20 cellular contexts compared by ENCODE assay signal in genomic region chr4:727576-727975, GRCh38. TPM values are rescaled to one million over a fixed set of nuclear protein-coding genes. Genes with fewer than 3 reads are reported as not detected.
DNase-seq lines count a peak whose midpoint lies in the region; ATAC-seq, FAIRE-seq and TF ChIP-seq lines count a peak whose summit lies in the region.
"Had no signal": no experiment of that assay in that cellular context is flagged by ENCODE, and none has a peak within 500 bp of the region (broad histone marks: within the 10 kb centered on the region; RNA-seq: fewer than 3 reads in every experiment).

No MANE protein-coding gene starts in this region.

- in situ Hi-C loops in mammary epithelial cell (cut with MboI; ENCODE audit: low sequenced_read_pairs in 2 of 2) (no loop called here), K562 (cut with MboI) (no loop called here)

- H3K9ac ChIP-seq in mammary epithelial cell (ENCODE audit: insufficient read depth, low read length): no peak overlapping the region
- H3K9ac ChIP-seq in K562 (ENCODE audit: insufficient read depth in 1 of 2, low read depth in 2 of 2, low read length in 2 of 2): no peak overlapping the region

- ATAC-seq in K562 (no peak), HG03280 (IDR thresholded peaks at IDR 0.05; ENCODE audit: unreplicated experiment) (no peak), HG03175 (IDR thresholded peaks at IDR 0.05; ENCODE audit: unreplicated experiment) (no peak)
- ATAC-seq: HCT116, PC-3 had no signal

- H3K27me3 Mint-ChIP-seq in MCF 10A (ENCODE audit: insufficient read depth, unreplicated experiment): no peaks in the 10 kb centered on the region

- H2AFZ ChIP-seq in mammary epithelial cell (ENCODE audit: low read depth, low read length) (no peak overlapping the region), K562 (ENCODE audit: low read depth, low read length) (no peak overlapping the region)
- H2AFZ ChIP-seq: GM23248 had no signal

- no TSS peak for BruUV-seq in MCF 10A (replicated peaks; lab: Mats Ljungman, UMichigan)
- no TSS peak for BruUV-seq in mammary epithelial cell (replicated peaks; lab: Mats Ljungman, UMichigan)
- no TSS peak for BruUV-seq in K562 (replicated peaks; lab: Mats Ljungman, UMichigan)

- H3K27me3 ChIP-seq in mammary epithelial cell (ENCODE audit: insufficient read depth, low read length) (no peaks in the 10 kb centered on the region), K562 (ENCODE audit: control insufficient read depth in 2 of 2, insufficient read depth in 2 of 2, low read length in 2 of 2) (no peaks in the 10 kb centered on the region)

- no peaks in the 10 kb centered on the region for H3K4me1 ChIP-seq in mammary epithelial cell (ENCODE audit: insufficient read depth, low read length)
- H3K4me1 ChIP-seq in K562 (replicated peaks in 1 of 2; ENCODE audit: control insufficient read depth in 2 of 2, insufficient read depth in 2 of 2, low read length in 2 of 2): peaks cover 20 to 63% of the 10 kb centered on the region in 2 experiments
- H3K4me1 ChIP-seq: Caco-2 had no signal

- 74% methylated on average over 6 of the region's 6 CpGs for whole genome bisulfite sequencing in mammary epithelial cell (ENCODE audit: low coverage, missing lambda C conversion rate)
- WGBS in K562 (ENCODE audit: insufficient coverage, low coverage, missing lambda C conversion rate): 39% methylated on average over 6 of the region's 6 CpGs

- no peak overlapping the region for H3K4me3 ChIP-seq in mammary epithelial cell (replicated peaks in 1 of 3; ENCODE audit: insufficient read depth in 1 of 3, low read depth in 2 of 3, low read length in 3 of 3)
- H3K4me3 ChIP-seq in K562: no peak overlapping the region

- H3K9me3 ChIP-seq in mammary epithelial cell (replicated peaks; ENCODE audit: insufficient read depth, low read length) (no peaks in the 10 kb centered on the region), K562 (replicated peaks; ENCODE audit: control insufficient read depth, insufficient read depth, low read depth, low read length) (peaks cover 4% of the 10 kb centered on the region)
- H3K9me3 ChIP-seq: Caco-2 had no signal

- H3K27ac ChIP-seq in mammary epithelial cell (ENCODE audit: insufficient read depth, low read depth, low read length) (no peak overlapping the region), K562 (ENCODE audit: extremely low read depth, low read depth, low read length) (peak overlapping the region; percentile 14; the same call in 1 of the 3 replicates)
- H3K27ac ChIP-seq: C4-2B had no signal

- H3K36me3 Mint-ChIP-seq in MCF 10A (ENCODE audit: insufficient read depth, unreplicated experiment): peaks cover 44% of the 10 kb centered on the region

- intact Hi-C loops in MCF 10A (cut with micrococcal nuclease) (no loop called here), mammary epithelial cell (cut with micrococcal nuclease) (no loop called here), K562 (cut with micrococcal nuclease) (no loop called here)

- TF ChIP-seq POLR2A in K562 (conservative IDR thresholded peaks at IDR 0.05): no peak

- no peak for TF ChIP-seq RAD21 in K562 (CRISPR knock-in tag; conservative IDR thresholded peaks at IDR 0.05 in 1 of 2, IDR thresholded peaks at IDR 0.05 in 1 of 2)

- dilution Hi-C loops in mammary epithelial cell (cut with HindIII; ENCODE audit: low sequenced_read_pairs): no loop called here

- peaks cover 11% of the 10 kb centered on the region for H3K4me1 Mint-ChIP-seq in MCF 10A (ENCODE audit: insufficient read depth, unreplicated experiment)

- H3K36me3 ChIP-seq in mammary epithelial cell (ENCODE audit: insufficient read depth, low read length): peaks cover under 1% of the 10 kb centered on the region
- H3K36me3 ChIP-seq in K562 (ENCODE audit: control insufficient read depth, insufficient read depth, low read length): peaks cover 22% of the 10 kb centered on the region; the same call in 1 of the 3 replicates

- DNase-seq in MCF 10A (ENCODE audit: unreplicated experiment): no peak
- no peak for DNase-seq in mammary epithelial cell
- no peak for DNase-seq in K562 (ENCODE audit: extremely low read depth in 1 of 4, low spot score in 3 of 4)
- peak; percentile 32 for DNase-seq in iris pigment epithelial cell (ENCODE audit: low read depth)
- peak; percentile 36 for DNase-seq in renal cortical epithelial cell (ENCODE audit: low read depth)
- no peak for DNase-seq in activated naive CD4-positive, alpha-beta T cell treated with Interleukin-2 at 50 U/mL for 16 hours
- DNase-seq: Caco-2, DMS53, GM23248, NCI-H1092, NCI-H187, NCI-H446 treated with DMSO at 0.1 percent for 48 hours, NCI-H748 treated with DMSO at 0.1 percent for 48 hours, PC-3 had no signal

- POLR2A ChIA-PET in MCF 10A (lab: Yijun Ruan, JAX): no interaction called here
- POLR2A ChIA-PET in K562 (lab: Yijun Ruan, JAX): interaction anchor here (0.8 kb wide), 1 partner anchor 54 kb away, joined by 3 read pairs; no protein-coding TSS in a partner anchor

- H4K20me1 ChIP-seq in mammary epithelial cell (ENCODE audit: insufficient read depth, low read length) (peaks cover 2% of the 10 kb centered on the region), K562 (replicated peaks; ENCODE audit: control insufficient read depth, insufficient read depth, low read length) (no peaks in the 10 kb centered on the region; the same call in 1 of the 2 replicates)

- no peak for FAIRE-seq in K562 (lab: Jason Lieb, UNC)
- FAIRE-seq: A204.1 had no signal

- no peaks in the 10 kb centered on the region for H3K9me3 Mint-ChIP-seq in MCF 10A (ENCODE audit: unreplicated experiment)

- CTCF ChIA-PET in MCF 10A (lab: Yijun Ruan, JAX) (no interaction called here), mammary epithelial cell (lab: Charles Lee; ENCODE audit: low non-redundant PET) (no interaction called here), K562 (lab: Yijun Ruan, JAX; ENCODE audit: low intra/inter-chr PET ratio) (no interaction called here)

- H3K4me2 ChIP-seq in mammary epithelial cell (ENCODE audit: insufficient read depth, low read depth, low read length): no peak overlapping the region
- no peak overlapping the region; the same call in 1 of the 2 replicates for H3K4me2 ChIP-seq in K562 (ENCODE audit: insufficient read depth, low read length)

- no peak overlapping the region for H3K4me3 Mint-ChIP-seq in MCF 10A (ENCODE audit: unreplicated experiment)

- H3K27ac Mint-ChIP-seq in MCF 10A (ENCODE audit: low read depth, unreplicated experiment): peak overlapping the region; percentile 51

- no peak for TF ChIP-seq EP300 in K562 (IDR thresholded peaks at IDR 0.05; ENCODE audit: low read length)

- TF ChIP-seq CTCF in MCF 10A (IDR thresholded peaks at IDR 0.05; ENCODE audit: unreplicated experiment) (no peak), mammary epithelial cell (conservative IDR thresholded peaks at IDR 0.05 in 1 of 2, IDR thresholded peaks at IDR 0.05 in 1 of 2; ENCODE audit: extremely low read depth in 1 of 2, insufficient read depth in 1 of 2, low read depth in 1 of 2, low read length in 2 of 2) (no peak), K562 (IDR thresholded peaks at IDR 0.05 in 2 of 3, conservative IDR thresholded peaks at IDR 0.05 in 1 of 3; ENCODE audit: insufficient read depth in 2 of 3, low read depth in 1 of 3, low read length in 3 of 3) (no peak)

- peaks cover 66% of the 10 kb centered on the region for H3K79me2 ChIP-seq in mammary epithelial cell (ENCODE audit: insufficient read depth, low read length)
- peaks cover 42% of the 10 kb centered on the region for H3K79me2 ChIP-seq in K562 (ENCODE audit: control insufficient read depth, insufficient read depth, low read length)

- no peaks in the 10 kb centered on the region for H3K9me1 ChIP-seq in K562 (ENCODE audit: control insufficient read depth, insufficient read depth, low read length)

RNA-seq across cellular contexts. Expression of gene PCGF3, which starts 21.9 kb away (rescaled TPM):
- total RNA-seq in MCF 10A (2022) (26.5 and 33.5 TPM in 2 replicates), mammary epithelial cell (10 to 100 TPM; 35.0 to 38.2 TPM), K562 (2014; rRNA removed) (31.3 and 39.9 TPM in 2 replicates), K562 (2014; rRNA removed; fragmentation: Illumina TruSeq; extraction: Trizol) (13.3 and 14.7 TPM in 2 replicates), K562 (2015; rRNA removed; fragmentation: Illumina TruSeq; extraction: Trizol) (19.1 and 20.3 TPM in 2 replicates), K562 (2021) (39.6 and 46.1 TPM in 2 replicates), renal cortical epithelial cell (34.7 and 86.6 TPM in 2 replicates)
- polyA plus RNA-seq in mammary epithelial cell (34.2 TPM), K562 (2011; rRNA removed) (37.2 and 42.2 TPM in 2 replicates), K562 (2014; fragmentation: Illumina TruSeq; extraction: Trizol) (18.9 and 20.4 TPM in 2 replicates), K562 (2014; fragmentation: Nextera tagmentation; extraction: Ambion mirVana) (1 to 10 TPM; 2.6 to 4.3 TPM), K562 (2014; rRNA removed) (40.1 and 40.2 TPM in 2 replicates)
- 77.3 TPM for polyA minus RNA-seq in mammary epithelial cell
- total RNA-seq in K562 (2011; cell fraction: chromatin; rRNA removed; ENCODE audit: low replicate concordance): 122 and 175 TPM in 2 replicates
- 123 and 128 TPM in 2 replicates for total RNA-seq in K562 (2011; cell fraction: nucleolus; rRNA removed)
- 119 and 129 TPM in 2 replicates for total RNA-seq in K562 (2011; cell fraction: nucleoplasm; rRNA removed)
- polyA plus RNA-seq in K562 (2011; cell fraction: cytosol; rRNA removed): 35.7 and 39.0 TPM in 2 replicates
- 197 and 242 TPM in 2 replicates for polyA plus RNA-seq in K562 (2011; cell fraction: nucleus; rRNA removed)
- polyA plus RNA-seq in K562 (2012): 22.9 and 34.4 TPM in 2 replicates
- polyA minus RNA-seq in K562 (2011; rRNA and poly(A)+ RNA removed): 25.9 and 30.6 TPM in 2 replicates
- 22.7 and 34.9 TPM in 2 replicates for polyA minus RNA-seq in K562 (2011; cell fraction: cytosol; rRNA and poly(A)+ RNA removed)
- 74.0 and 79.4 TPM in 2 replicates for polyA minus RNA-seq in K562 (2011; cell fraction: nucleus; rRNA and poly(A)+ RNA removed)

RNA-seq across cellular contexts. Expression of gene SLC49A3, which starts 38.6 kb away (rescaled TPM):
- total RNA-seq in MCF 10A (2022) (not detected in 2 replicates), mammary epithelial cell (under 1 TPM in 1 of 2 donors, not detected in 1; 0.83 TPM), K562 (2014; rRNA removed) (not detected in 2 replicates), K562 (2014; rRNA removed; fragmentation: Illumina TruSeq; extraction: Trizol) (not detected in 2 replicates), K562 (2015; rRNA removed; fragmentation: Illumina TruSeq; extraction: Trizol) (not detected in 2 replicates), K562 (2021) (0.24 and 0.29 TPM in 2 replicates), renal cortical epithelial cell (3.7 and 4.3 TPM in 2 replicates)
- polyA plus RNA-seq in mammary epithelial cell (not detected), K562 (2011; rRNA removed) (not detected in 2 replicates), K562 (2014; fragmentation: Illumina TruSeq; extraction: Trizol) (not detected in 2 replicates), K562 (2014; fragmentation: Nextera tagmentation; extraction: Ambion mirVana) (not detected), K562 (2014; rRNA removed) (0.18 and 0.41 TPM in 2 replicates)
- polyA minus RNA-seq in mammary epithelial cell: not detected
- not detected in 2 replicates for total RNA-seq in K562 (2011; cell fraction: chromatin; rRNA removed; ENCODE audit: low replicate concordance)
- total RNA-seq in K562 (2011; cell fraction: nucleolus; rRNA removed): 0.39 TPM in 1 of 2 replicates, not detected in the other
- total RNA-seq in K562 (2011; cell fraction: nucleoplasm; rRNA removed): 0.61 TPM in 1 of 2 replicates, not detected in the other
- 0.03 and 0.22 TPM in 2 replicates for polyA plus RNA-seq in K562 (2011; cell fraction: cytosol; rRNA removed)
- 0.25 and 0.55 TPM in 2 replicates for polyA plus RNA-seq in K562 (2011; cell fraction: nucleus; rRNA removed)
- polyA plus RNA-seq in K562 (2012): 0.21 and 0.30 TPM in 2 replicates
- not detected in 2 replicates for polyA minus RNA-seq in K562 (2011; rRNA and poly(A)+ RNA removed)
- not detected in 2 replicates for polyA minus RNA-seq in K562 (2011; cell fraction: cytosol; rRNA and poly(A)+ RNA removed)
- polyA minus RNA-seq in K562 (2011; cell fraction: nucleus; rRNA and poly(A)+ RNA removed): not detected in 2 replicates
- total RNA-seq: HT1080, PC-3 had no signal

RNA-seq across cellular contexts. Expression of gene MYL5, which starts 53.2 kb away (rescaled TPM):
- total RNA-seq in MCF 10A (2022) (30.6 and 32.9 TPM in 2 replicates), mammary epithelial cell (10 to 100 TPM; 11.2 to 31.9 TPM), K562 (2014; rRNA removed) (4.9 and 6.2 TPM in 2 replicates), K562 (2014; rRNA removed; fragmentation: Illumina TruSeq; extraction: Trizol) (2.6 and 3.1 TPM in 2 replicates), K562 (2015; rRNA removed; fragmentation: Illumina TruSeq; extraction: Trizol) (5.1 and 5.9 TPM in 2 replicates), K562 (2021) (9.1 and 10.0 TPM in 2 replicates), renal cortical epithelial cell (6.4 and 10.3 TPM in 2 replicates)
- polyA plus RNA-seq in mammary epithelial cell (10.7 TPM), K562 (2011; rRNA removed) (3.8 and 4.1 TPM in 2 replicates), K562 (2014; fragmentation: Illumina TruSeq; extraction: Trizol) (3.4 and 5.5 TPM in 2 replicates), K562 (2014; fragmentation: Nextera tagmentation; extraction: Ambion mirVana) (1 to 10 TPM; 1.4 TPM), K562 (2014; rRNA removed) (6.0 and 6.9 TPM in 2 replicates)
- not detected for polyA minus RNA-seq in mammary epithelial cell
- 13.3 and 32.0 TPM in 2 replicates for total RNA-seq in K562 (2011; cell fraction: chromatin; rRNA removed; ENCODE audit: low replicate concordance)
- 19.7 and 19.9 TPM in 2 replicates for total RNA-seq in K562 (2011; cell fraction: nucleolus; rRNA removed)
- total RNA-seq in K562 (2011; cell fraction: nucleoplasm; rRNA removed): 9.6 and 13.4 TPM in 2 replicates
- polyA plus RNA-seq in K562 (2011; cell fraction: cytosol; rRNA removed): 2.8 TPM in 2 replicates
- polyA plus RNA-seq in K562 (2011; cell fraction: nucleus; rRNA removed): 18.2 and 29.5 TPM in 2 replicates
- 9.3 and 13.7 TPM in 2 replicates for polyA plus RNA-seq in K562 (2012)
- 3.1 and 4.0 TPM in 2 replicates for polyA minus RNA-seq in K562 (2011; rRNA and poly(A)+ RNA removed)
- polyA minus RNA-seq in K562 (2011; cell fraction: cytosol; rRNA and poly(A)+ RNA removed): 0.76 and 1.5 TPM in 2 replicates
- polyA minus RNA-seq in K562 (2011; cell fraction: nucleus; rRNA and poly(A)+ RNA removed): 11.0 and 13.6 TPM in 2 replicates

RNA-seq across cellular contexts. Expression of gene ATP5ME, which starts 53.5 kb away (rescaled TPM):
- 355 and 389 TPM in 2 replicates for total RNA-seq in MCF 10A (2022)
- 100 to 1,000 TPM in 1 of 2 donors, 10 to 100 TPM in 1; 38.7 to 284 TPM for total RNA-seq in mammary epithelial cell
- polyA plus RNA-seq in mammary epithelial cell: 486 TPM
- 109 TPM for polyA minus RNA-seq in mammary epithelial cell
- 72.8 and 88.6 TPM in 2 replicates for total RNA-seq in K562 (2011; cell fraction: chromatin; rRNA removed; ENCODE audit: low replicate concordance)
- total RNA-seq in K562 (2011; cell fraction: nucleolus; rRNA removed): 122 and 189 TPM in 2 replicates
- total RNA-seq in K562 (2011; cell fraction: nucleoplasm; rRNA removed): 125 and 130 TPM in 2 replicates
- total RNA-seq in K562 (2014; rRNA removed): 746 and 978 TPM in 2 replicates
- 839 and 887 TPM in 2 replicates for total RNA-seq in K562 (2014; rRNA removed; fragmentation: Illumina TruSeq; extraction: Trizol)
- total RNA-seq in K562 (2015; rRNA removed; fragmentation: Illumina TruSeq; extraction: Trizol): 914 and 930 TPM in 2 replicates
- 509 and 535 TPM in 2 replicates for total RNA-seq in K562 (2021)
- polyA plus RNA-seq in K562 (2011; rRNA removed): 573 and 595 TPM in 2 replicates
- polyA plus RNA-seq in K562 (2011; cell fraction: cytosol; rRNA removed): 589 and 678 TPM in 2 replicates
- polyA plus RNA-seq in K562 (2011; cell fraction: nucleus; rRNA removed): 222 and 265 TPM in 2 replicates
- polyA plus RNA-seq in K562 (2012): 689 and 2,439 TPM in 2 replicates
- polyA plus RNA-seq in K562 (2014; fragmentation: Illumina TruSeq; extraction: Trizol): 632 and 822 TPM in 2 replicates
- 1,000 to 10,000 TPM; 2,400 to 2,480 TPM for polyA plus RNA-seq in K562 (2014; fragmentation: Nextera tagmentation; extraction: Ambion mirVana)
- polyA plus RNA-seq in K562 (2014; rRNA removed): 987 and 1,053 TPM in 2 replicates
- polyA minus RNA-seq in K562 (2011; rRNA and poly(A)+ RNA removed): 147 and 173 TPM in 2 replicates
- polyA minus RNA-seq in K562 (2011; cell fraction: cytosol; rRNA and poly(A)+ RNA removed): 96.7 and 103 TPM in 2 replicates
- polyA minus RNA-seq in K562 (2011; cell fraction: nucleus; rRNA and poly(A)+ RNA removed): 41.5 and 69.1 TPM in 2 replicates
- 41.5 and 81.3 TPM in 2 replicates for total RNA-seq in renal cortical epithelial cell

Comparison
In these comparisons a context has a peak if more than half of its experiments do, and no peak if none do; other contexts are left out.
1. DNase-seq: peak in iris pigment epithelial cell (single experiment) and renal cortical epithelial cell (single experiment); none in MCF 10A (single experiment), mammary epithelial cell (single experiment), K562 (0 of 4) and activated naive CD4-positive, alpha-beta T cell treated with Interleukin-2 at 50 U/mL for 16 hours (single experiment).